13 cellular contexts compared by ENCODE assay signal in genomic region chr11:3130269-3131071, GRCh38. TPM values are rescaled to one million over a fixed set of nuclear protein-coding genes. Genes with fewer than 3 reads are reported as not detected.
DNase-seq lines count a peak whose midpoint lies in the region; ATAC-seq and TF ChIP-seq lines count a peak whose summit lies in the region.
"Had no signal": no experiment of that assay in that cellular context is flagged by ENCODE, and none has a peak within 500 bp of the region (broad histone marks: within the 10 kb centered on the region; RNA-seq: fewer than 3 reads in every experiment).

No MANE protein-coding gene starts in this region.

- in situ Hi-C loops in Panc1 (cut with HindIII; ENCODE audit: low pct_unique_long_range_greater_than_20kb, low sequenced_read_pairs): no loop called here
- in situ Hi-C loops in brain microvascular endothelial cell (cut with HindIII; ENCODE audit: low pct_ligation_motif_present, low sequenced_read_pairs): no loop called here

- POLR2A ChIA-PET in Panc1 (lab: Charles Lee): interaction anchor here (0.6 to 0.7 kb wide), 2 partner anchors 45 to 79 kb away, joined by 3 to 9 read pairs; no protein-coding TSS in a partner anchor

- H3K4me3 Mint-ChIP-seq in activated CD8-positive, alpha-beta memory T cell treated with anti-CD3 and anti-CD28 coated beads, Interleukin-2, amount 10 ng/mL, durations not matched to agents 7 days and 5 days: no peak overlapping the region
- H3K4me3 Mint-ChIP-seq: mesothelial cell of epicardium had no signal

- H3K4me1 Mint-ChIP-seq in activated CD8-positive, alpha-beta memory T cell treated with anti-CD3 and anti-CD28 coated beads, Interleukin-2, amount 10 ng/mL, durations not matched to agents 7 days and 5 days: peaks cover 2% of the 10 kb centered on the region
- H3K4me1 Mint-ChIP-seq: mesothelial cell of epicardium had no signal

- 71% methylated on average over 14 of the region's 14 CpGs for WGBS in right cardiac atrium

- no peaks in the 10 kb centered on the region for H3K36me3 Mint-ChIP-seq in activated CD8-positive, alpha-beta memory T cell treated with anti-CD3 and anti-CD28 coated beads, Interleukin-2, amount 10 ng/mL, durations not matched to agents 7 days and 5 days
- H3K36me3 Mint-ChIP-seq: mesothelial cell of epicardium had no signal

- H3K27ac ChIP-seq in Panc1 (ENCODE audit: low read length) (no peak overlapping the region), right cardiac atrium (ENCODE audit: low read length) (no peak overlapping the region), uterus (no peak overlapping the region), brain microvascular endothelial cell (no peak overlapping the region)
- H3K27ac ChIP-seq: coronary artery had no signal

- no TSS peak for BruUV-seq in Panc1 (replicated peaks; lab: Mats Ljungman, UMichigan)

- intact Hi-C loops in Panc1 (cut with micrococcal nuclease; ENCODE audit: unreplicated experiment): no loop called here
- intact Hi-C loops in right cardiac atrium (cut with DNase I): no loop called here
- intact Hi-C loops in uterus (cut with DNase I; ENCODE audit: low total_unique reads): no loop called here

- no peak for ATAC-seq in activated CD8-positive, alpha-beta memory T cell treated with anti-CD3 and anti-CD28 coated beads, Interleukin-2, amount 10 ng/mL, durations not matched to agents 7 days and 5 days
- ATAC-seq in Panc1: peak; percentile 15; the same call in 1 of the 2 replicates
- ATAC-seq in right cardiac atrium: no peak
- no peak for ATAC-seq in HG03520 (IDR thresholded peaks at IDR 0.05; ENCODE audit: unreplicated experiment)

- no peaks in the 10 kb centered on the region for H3K4me1 ChIP-seq in Panc1 (ENCODE audit: control insufficient read depth, insufficient read depth, low read length)
- no peaks in the 10 kb centered on the region for H3K4me1 ChIP-seq in right cardiac atrium (ENCODE audit: control insufficient read depth, insufficient read depth, low read length)
- no peaks in the 10 kb centered on the region for H3K4me1 ChIP-seq in uterus

- H3K9me3 ChIP-seq in Panc1 (ENCODE audit: control insufficient read depth, insufficient read depth, low read depth, low read length): no peaks in the 10 kb centered on the region
- H3K9me3 ChIP-seq in right cardiac atrium (ENCODE audit: control insufficient read depth, low read length): no peaks in the 10 kb centered on the region
- no peaks in the 10 kb centered on the region for H3K9me3 ChIP-seq in uterus

- no peak for TF ChIP-seq CTCF in Panc1 (IDR thresholded peaks at IDR 0.05)
- no peak for TF ChIP-seq CTCF in uterus (IDR thresholded peaks at IDR 0.05)
- TF ChIP-seq CTCF in brain microvascular endothelial cell (IDR thresholded peaks at IDR 0.05; ENCODE audit: low read depth, low read length, missing control alignments): no peak

- H3K4me3 ChIP-seq in Panc1 (ENCODE audit: low read depth in 2 of 2, low read length in 2 of 2): no peak overlapping the region
- H3K4me3 ChIP-seq in right cardiac atrium (ENCODE audit: low read length): no peak overlapping the region
- no peak overlapping the region for H3K4me3 ChIP-seq in uterus
- H3K4me3 ChIP-seq in brain microvascular endothelial cell (ENCODE audit: low read depth, low read length): no peak overlapping the region
- H3K4me3 ChIP-seq: coronary artery had no signal

- no peaks in the 10 kb centered on the region for H3K36me3 ChIP-seq in Panc1 (ENCODE audit: control insufficient read depth, insufficient read depth, low read length)
- no peaks in the 10 kb centered on the region for H3K36me3 ChIP-seq in uterus
- no peaks in the 10 kb centered on the region for H3K36me3 ChIP-seq in brain microvascular endothelial cell (replicated peaks)

- no peaks in the 10 kb centered on the region for H3K27me3 ChIP-seq in Panc1 (ENCODE audit: control insufficient read depth, insufficient read depth, low read length)
- no peaks in the 10 kb centered on the region for H3K27me3 ChIP-seq in right cardiac atrium (ENCODE audit: control insufficient read depth, insufficient read depth)
- H3K27me3 ChIP-seq in uterus: no peaks in the 10 kb centered on the region
- no peaks in the 10 kb centered on the region for H3K27me3 ChIP-seq in brain microvascular endothelial cell (replicated peaks)

- TF ChIP-seq POLR2A in uterus (IDR thresholded peaks at IDR 0.05): no peak

- no peaks in the 10 kb centered on the region for H3K9me3 Mint-ChIP-seq in activated CD8-positive, alpha-beta memory T cell treated with anti-CD3 and anti-CD28 coated beads, Interleukin-2, amount 10 ng/mL, durations not matched to agents 7 days and 5 days (ENCODE audit: low read depth)
- H3K9me3 Mint-ChIP-seq: mesothelial cell of epicardium had no signal

- no peak overlapping the region for H3K27ac Mint-ChIP-seq in activated CD8-positive, alpha-beta memory T cell treated with anti-CD3 and anti-CD28 coated beads, Interleukin-2, amount 10 ng/mL, durations not matched to agents 7 days and 5 days
- H3K27ac Mint-ChIP-seq: mesothelial cell of epicardium had no signal

- no peaks in the 10 kb centered on the region for H3K27me3 Mint-ChIP-seq in activated CD8-positive, alpha-beta memory T cell treated with anti-CD3 and anti-CD28 coated beads, Interleukin-2, amount 10 ng/mL, durations not matched to agents 7 days and 5 days

- CTCF ChIA-PET in activated CD8-positive, alpha-beta memory T cell treated with anti-CD3 and anti-CD28 coated beads, Interleukin-2, amount 10 ng/mL, durations not matched to agents 7 days and 5 days (lab: Charles Lee): no interaction called here
- CTCF ChIA-PET in Panc1 (lab: Charles Lee): interaction anchor here (0.7 to 1.1 kb wide), 2 partner anchors 8 to 39 kb away, joined by 3 read pairs; no protein-coding TSS in a partner anchor

- DNase-seq in activated CD8-positive, alpha-beta memory T cell treated with anti-CD3 and anti-CD28 coated beads, Interleukin-2, amount 50 U/mL, for 4 hours: peak; percentile 10
- no peak for DNase-seq in activated CD8-positive, alpha-beta memory T cell treated with anti-CD3 and anti-CD28 coated beads, Interleukin-2, amount 10 ng/mL, durations not matched to agents 7 days and 5 days
- DNase-seq in Panc1 (ENCODE audit: low read depth, low spot score) (no peak), right cardiac atrium (peak; percentile 32 to 71 (median 67)), uterus (peak; percentile 14 to 20), brain microvascular endothelial cell (no peak), germinal center (ENCODE audit: low spot score) (no peak)
- DNase-seq: activated CD4-positive, alpha-beta T cell treated with anti-CD3 and anti-CD28 coated beads, Interleukin-2, amount 50 U/mL, for 1 hour; HCEC 1CT; MM.1S had no signal

RNA-seq across cellular contexts. Expression of gene OSBPL5, which starts 34.6 kb away (rescaled TPM):
- 1 to 10 TPM; 2.5 to 2.6 TPM for total RNA-seq in activated CD8-positive, alpha-beta memory T cell treated with anti-CD3 and anti-CD28 coated beads, Interleukin-2, amount 10 ng/mL, durations not matched to agents 7 days and 5 days
- 20.2 TPM for total RNA-seq in Panc1 (2021; ENCODE audit: unreplicated experiment)
- 25.3 TPM for polyA plus RNA-seq in Panc1 (2012; ENCODE audit: insufficient read length)
- 10 to 100 TPM; 14.1 to 19.1 (median 15.4) TPM for total RNA-seq in right cardiac atrium
- polyA plus RNA-seq in right cardiac atrium: 10.3 TPM
- 10 to 100 TPM; 24.7 to 83.3 (median 48.2) TPM for total RNA-seq in uterus

Comparison
In these comparisons a context has a peak if more than half of its experiments do, and no peak if none do; other contexts are left out.
1. DNase-seq: peak in activated CD8-positive, alpha-beta memory T cell treated with anti-CD3 and anti-CD28 coated beads, Interleukin-2, amount 50 U/mL, for 4 hours (single experiment), right cardiac atrium (3 of 3) and uterus (2 of 2); none in activated CD8-positive, alpha-beta memory T cell treated with anti-CD3 and anti-CD28 coated beads, Interleukin-2, amount 10 ng/mL, durations not matched to agents 7 days and 5 days (single experiment), Panc1 (single experiment), brain microvascular endothelial cell (single experiment) and germinal center (single experiment).